Comparison of ENCODE assay signal across 13 cellular contexts in the genomic region with DNA sequence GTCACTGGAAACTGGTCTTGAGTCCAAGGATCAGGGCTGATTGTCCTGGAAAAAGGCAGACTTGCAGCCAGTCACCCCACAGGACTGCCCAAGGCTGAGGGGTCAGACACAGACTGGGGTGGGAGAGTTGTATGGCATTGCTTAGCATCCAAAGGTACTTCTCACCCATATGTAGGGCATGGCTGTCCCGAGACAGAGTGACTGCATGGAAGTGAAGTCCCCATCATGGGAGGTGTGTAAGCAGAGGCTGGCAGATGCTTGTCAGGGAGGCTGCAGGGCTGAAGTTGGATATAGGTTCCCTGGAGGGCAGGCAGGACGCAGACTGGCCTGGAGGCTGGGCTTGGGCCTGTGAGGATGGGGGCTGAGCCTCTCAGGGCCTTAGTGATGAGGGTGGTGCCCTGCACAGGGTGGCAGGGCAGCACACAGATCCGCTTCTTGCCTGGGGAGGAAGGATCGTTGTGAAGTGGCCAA. TPM values are rescaled to one million over a fixed set of nuclear protein-coding genes. Genes with fewer than 3 reads are reported as not detected.
DNase-seq lines count a peak whose midpoint lies in the region; ATAC-seq and TF ChIP-seq lines count a peak whose summit lies in the region.
"Had no signal": no experiment of that assay in that cellular context is flagged by ENCODE, and none has a peak within 500 bp of the region (broad histone marks: within the 10 kb centered on the region; RNA-seq: fewer than 3 reads in every experiment).

No MANE protein-coding gene starts in this region.

- ATAC-seq in RWPE2 (ENCODE audit: low read depth) (no peak), HG02840 (IDR thresholded peaks at IDR 0.05; ENCODE audit: low FRiP score, unreplicated experiment) (no peak)
- ATAC-seq: Panc1, right cardiac atrium had no signal

- DNase-seq in DMS 273 (lab: John Stamatoyannopoulos, UW; ENCODE audit: unreplicated experiment) (peak; percentile 18), DMS 273 treated with DMSO at 0.1 percent for 48 hours (lab: John Stamatoyannopoulos, UW) (no peak), RWPE2 (ENCODE audit: low spot score) (peak; percentile 51), adrenal gland (peak in 6 of 7 donors; percentile 3 to 35 (median 12)), neuronal stem cell (ENCODE audit: low spot score) (no peak), NCI-H510A (lab: John Stamatoyannopoulos, UW) (no peak)
- no peak for DNase-seq in central memory CD4-positive, alpha-beta T cell
- DNase-seq: COR-L47 had no signal

- H2BK12ac ChIP-seq in neuronal stem cell (ENCODE audit: low read length) = no peak overlapping the region

- H2AFZ ChIP-seq in neuronal stem cell (ENCODE audit: low read length) = no peak overlapping the region

- WGBS in adrenal gland, 4 donors = 88 to 100% (median 93%) methylated on average over 3 to 4 of the region's 4 CpGs
- WGBS in neuronal stem cell (ENCODE audit: extremely low coverage in 2 of 2, insufficient read length in 2 of 2, insufficient replicate concordance in 1 of 2), 2 donors = no CpG with 5 or more reads among the region's 4 CpGs

- H3K4me2 ChIP-seq in neuronal stem cell (ENCODE audit: insufficient read depth, low read length, poor library complexity, severe bottlenecking) = no peak overlapping the region

- H4K8ac ChIP-seq in neuronal stem cell (ENCODE audit: low read depth, low read length) = no peak overlapping the region

- peak overlapping the region; percentile 73 for H2BK120ac ChIP-seq in neuronal stem cell (ENCODE audit: low read depth, low read length)

- TF ChIP-seq CTCF in RWPE2 (IDR thresholded peaks at IDR 0.05; ENCODE audit: poor library complexity, severe bottlenecking) (no peak), adrenal gland (IDR thresholded peaks at IDR 0.05) (no peak)

- no peaks in the 10 kb centered on the region for H3K27me3 ChIP-seq in RWPE2 (ENCODE audit: insufficient read depth, poor library complexity, severe bottlenecking)
- H3K27me3 ChIP-seq in adrenal gland = no peaks in the 10 kb centered on the region
- H3K27me3 ChIP-seq in neuronal stem cell (ENCODE audit: control insufficient read depth in 3 of 3, insufficient read depth in 3 of 3, low read depth in 1 of 3, low read length in 3 of 3) = peaks cover 0 to 20% (median 4%) of the 10 kb centered on the region in 3 experiments

- H3K4me1 ChIP-seq in RWPE2 (ENCODE audit: insufficient read depth, poor library complexity, severe bottlenecking) = peaks cover 5% of the 10 kb centered on the region
- H3K4me1 ChIP-seq in adrenal gland (replicated peaks in 1 of 2) = peaks cover 5 to 13% of the 10 kb centered on the region in 2 donors
- peaks cover 15 to 24% of the 10 kb centered on the region in 2 donors for H3K4me1 ChIP-seq in neuronal stem cell (ENCODE audit: control insufficient read depth in 2 of 2, insufficient read depth in 1 of 2, low read depth in 1 of 2, low read length in 2 of 2)

- H3K14ac ChIP-seq in neuronal stem cell (ENCODE audit: low read length) = no peak overlapping the region

- no peak overlapping the region for H2BK15ac ChIP-seq in neuronal stem cell (ENCODE audit: low read length)

- no peak overlapping the region for H4K91ac ChIP-seq in neuronal stem cell (ENCODE audit: low read depth, low read length, poor library complexity)

- no peak overlapping the region for H3K4ac ChIP-seq in neuronal stem cell (ENCODE audit: low read length)

- no peak overlapping the region for H2BK5ac ChIP-seq in neuronal stem cell (ENCODE audit: low read length)

- TF ChIP-seq POLR2A in adrenal gland (IDR thresholded peaks at IDR 0.05) = no peak

- peak overlapping the region; percentile 88 for H2AK5ac ChIP-seq in neuronal stem cell (ENCODE audit: low read depth, low read length)

- H3K79me1 ChIP-seq in neuronal stem cell (ENCODE audit: low read depth, low read length) = no peaks in the 10 kb centered on the region

- no peaks in the 10 kb centered on the region for H3K36me3 ChIP-seq in RWPE2 (ENCODE audit: low read depth)
- no peaks in the 10 kb centered on the region for H3K36me3 ChIP-seq in adrenal gland (replicated peaks in 1 of 2)
- H3K36me3 ChIP-seq in neuronal stem cell (replicated peaks in 1 of 2; ENCODE audit: control insufficient read depth in 2 of 2, insufficient read depth in 2 of 2, low read length in 2 of 2) = no peaks in the 10 kb centered on the region
- H3K36me3 ChIP-seq: tibial nerve had no signal

- H3K4me3 ChIP-seq in RWPE2 (ENCODE audit: severe bottlenecking) = no peak overlapping the region
- no peak overlapping the region for H3K4me3 ChIP-seq in adrenal gland
- H3K4me3 ChIP-seq in neuronal stem cell (ENCODE audit: low read length in 2 of 2) = no peak overlapping the region
- H3K4me3 ChIP-seq: tibial nerve had no signal

- H3K9ac ChIP-seq in neuronal stem cell (ENCODE audit: low read depth, low read length, poor library complexity) = no peak overlapping the region

- no peak overlapping the region for H3K23ac ChIP-seq in neuronal stem cell (ENCODE audit: low read depth, low read length, poor library complexity)

- H3K9me3 ChIP-seq in RWPE2 (ENCODE audit: severe bottlenecking) (no peaks in the 10 kb centered on the region), adrenal gland (replicated peaks in 1 of 3) (no peaks in the 10 kb centered on the region), neuronal stem cell (replicated peaks in 1 of 2; ENCODE audit: control insufficient read depth in 2 of 2, insufficient read depth in 1 of 2, low read depth in 1 of 2, low read length in 2 of 2) (no peaks in the 10 kb centered on the region)
- H3K9me3 ChIP-seq: tibial nerve had no signal

- intact Hi-C loops in adrenal gland (cut with DNase I) = loop anchor here in 1 of 2 donors (10.0 kb wide), 1 partner anchor 519 kb away; no protein-coding TSS in a partner anchor

- H3K27ac ChIP-seq in RWPE2 (ENCODE audit: poor library complexity, severe bottlenecking) = no peak overlapping the region
- no peak overlapping the region for H3K27ac ChIP-seq in adrenal gland
- no peak overlapping the region for H3K27ac ChIP-seq in neuronal stem cell (replicated peaks; ENCODE audit: low read length)
- H3K27ac ChIP-seq: 22Rv1, tibial nerve had no signal

- H3K18ac ChIP-seq in neuronal stem cell (ENCODE audit: low read length) = no peak overlapping the region

RNA-seq across cellular contexts. Expression of gene PSTPIP1, which starts 31.1 kb away (rescaled TPM):
- 10 to 100 TPM in 5 of 8 donors, 1 to 10 TPM in 3; 8.6 to 15.3 (median 10.7) TPM for total RNA-seq in adrenal gland
- polyA plus RNA-seq in adrenal gland = 10 to 100 TPM in 2 of 3 donors, 1 to 10 TPM in 1; 1.4 to 31.5 (median 16.7) TPM
- 2.0 TPM for polyA plus RNA-seq in neuronal stem cell (2013, experiment 1 of 2)
- polyA plus RNA-seq in neuronal stem cell (2013, experiment 2 of 2) = 1.8 TPM

RNA-seq across cellular contexts. Expression of gene TSPAN3, which starts 44.9 kb away (rescaled TPM):
- 100 to 1,000 TPM; 181 to 387 (median 230) TPM for total RNA-seq in adrenal gland
- 100 to 1,000 TPM; 129 to 256 (median 202) TPM for polyA plus RNA-seq in adrenal gland
- polyA plus RNA-seq in neuronal stem cell (2013, experiment 1 of 2) = 251 TPM
- polyA plus RNA-seq in neuronal stem cell (2013, experiment 2 of 2) = 239 TPM

Comparison
In these comparisons a context has a peak if more than half of its experiments do, and no peak if none do; other contexts are left out.
1. DNase-seq: peak in DMS 273 (single experiment), RWPE2 (single experiment) and adrenal gland (6 of 7); none in DMS 273 treated with DMSO at 0.1 percent for 48 hours (single experiment), neuronal stem cell (single experiment), central memory CD4-positive, alpha-beta T cell (single experiment) and NCI-H510A (single experiment).